In the genomic region with DNA sequence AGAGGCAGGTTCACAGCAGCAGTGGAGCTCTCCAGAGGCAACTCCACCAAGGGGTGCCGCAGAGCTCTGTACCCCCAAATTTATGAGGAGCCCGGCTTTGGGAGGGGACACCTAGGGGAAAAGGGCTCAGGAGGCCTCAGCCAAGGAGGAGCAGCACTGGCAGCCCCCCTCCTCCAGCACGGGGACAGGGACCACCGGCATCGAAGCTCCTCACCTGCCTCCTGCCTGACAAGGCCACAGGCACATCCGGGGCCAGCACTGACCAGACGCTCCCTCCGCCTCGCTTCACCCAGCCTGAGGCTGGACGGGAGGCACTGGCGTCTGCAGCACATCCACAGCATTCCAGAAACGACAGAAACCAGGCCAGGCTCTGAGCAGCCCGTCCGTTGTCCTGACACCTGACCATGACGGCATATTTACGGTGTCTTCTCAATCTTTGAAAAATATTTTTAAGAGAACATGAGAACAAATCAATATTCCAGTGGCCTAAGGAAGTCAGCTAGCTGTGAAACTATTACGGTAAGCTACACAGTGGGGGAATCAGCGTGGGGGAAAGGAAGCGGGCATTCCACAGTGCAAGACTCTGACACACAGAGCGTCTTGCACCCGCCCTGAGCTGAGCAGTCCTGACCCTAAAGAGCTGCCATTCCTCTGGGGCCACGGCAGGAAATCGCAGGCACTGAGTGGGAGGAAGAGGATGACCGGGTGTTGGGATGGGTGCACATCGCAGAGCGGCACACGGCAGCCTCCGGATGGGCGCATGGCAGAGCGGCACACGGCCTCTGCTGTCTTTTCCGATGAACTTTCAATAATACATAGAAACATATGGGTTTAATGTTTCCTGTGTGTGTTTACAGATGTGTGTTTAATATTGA, we compare ENCODE assay signal across 10 cellular contexts. TPM values are rescaled to one million over a fixed set of nuclear protein-coding genes. Genes with fewer than 3 reads are reported as not detected.
DNase-seq lines count a peak whose midpoint lies in the region; ATAC-seq and TF ChIP-seq lines count a peak whose summit lies in the region.
"Had no signal": no experiment of that assay in that cellular context is flagged by ENCODE, and none has a peak within 500 bp of the region (broad histone marks: within the 10 kb centered on the region; RNA-seq: fewer than 3 reads in every experiment).

No MANE protein-coding gene starts in this region.

- intact Hi-C loops in left ventricle myocardium superior (cut with micrococcal nuclease) (no loop called here), posterior vena cava (cut with DNase I) (no loop called here)

- peak in 1 of 5 donors; percentile 46 for DNase-seq in CD8-positive, alpha-beta memory T cell
- DNase-seq in T-helper 9 cell = peak; percentile 0
- peak; percentile 29 for DNase-seq in left ventricle myocardium superior
- DNase-seq in posterior vena cava (ENCODE audit: low spot score) = peak; percentile 79
- no peak for DNase-seq in glutamatergic neuron
- DNase-seq in NCI-H2029 (lab: John Stamatoyannopoulos, UW) = no peak
- DNase-seq: DMS 273 treated with DMSO at 0.1 percent for 48 hours, NCI-H446 treated with DMSO at 0.1 percent for 48 hours had no signal

- peaks cover 71 to 90% (median 74%) of the 10 kb centered on the region in 3 donors for H3K4me1 Mint-ChIP-seq in CD8-positive, alpha-beta memory T cell
- peaks cover 28% of the 10 kb centered on the region for H3K4me1 Mint-ChIP-seq in glutamatergic neuron (ENCODE audit: low read depth, unreplicated experiment)

- H3K9me3 Mint-ChIP-seq in CD8-positive, alpha-beta memory T cell = peaks cover 0 to 2% (median 0%) of the 10 kb centered on the region in 5 donors
- peaks cover 2% of the 10 kb centered on the region for H3K9me3 Mint-ChIP-seq in glutamatergic neuron (ENCODE audit: unreplicated experiment)

- H3K36me3 ChIP-seq in CD8-positive, alpha-beta memory T cell (ENCODE audit: insufficient read depth, low read length) = peaks cover 21% of the 10 kb centered on the region

- no peak for TF ChIP-seq CTCF in glutamatergic neuron (IDR thresholded peaks at IDR 0.05; ENCODE audit: partially characterized antibody, unreplicated experiment)

- ATAC-seq in left ventricle myocardium superior (no peak), HG03432 (IDR thresholded peaks at IDR 0.05; ENCODE audit: unreplicated experiment) (no peak), GM18517 (IDR thresholded peaks at IDR 0.05; ENCODE audit: unreplicated experiment) (no peak)

- CTCF ChIA-PET in CD8-positive, alpha-beta memory T cell (lab: Charles Lee) = no interaction called here

- H3K4me3 Mint-ChIP-seq in CD8-positive, alpha-beta memory T cell = peak overlapping the region in 6 of 7 donors; percentile 7 to 71 (median 51)
- no peak overlapping the region for H3K4me3 Mint-ChIP-seq in glutamatergic neuron (ENCODE audit: unreplicated experiment)

- POLR2A ChIA-PET in CD8-positive, alpha-beta memory T cell (lab: Charles Lee) = no interaction called here

- H3K4me1 ChIP-seq in CD8-positive, alpha-beta memory T cell (ENCODE audit: insufficient read depth, low read length) = peaks cover 88% of the 10 kb centered on the region

- H3K27ac Mint-ChIP-seq in CD8-positive, alpha-beta memory T cell = peak overlapping the region; percentile 68 to 95 (median 74)
- H3K27ac Mint-ChIP-seq in glutamatergic neuron (ENCODE audit: unreplicated experiment) = no peak overlapping the region

- H3K27me3 Mint-ChIP-seq in CD8-positive, alpha-beta memory T cell = peaks cover 0 to 7% of the 10 kb centered on the region in 2 donors
- peaks cover 10% of the 10 kb centered on the region for H3K27me3 Mint-ChIP-seq in glutamatergic neuron (ENCODE audit: unreplicated experiment)

- H3K27me3 ChIP-seq in CD8-positive, alpha-beta memory T cell (ENCODE audit: insufficient read depth, low read length, poor library complexity, severe bottlenecking) = no peaks in the 10 kb centered on the region

- peaks cover 0 to 66% (median 7%) of the 10 kb centered on the region in 3 donors for H3K36me3 Mint-ChIP-seq in CD8-positive, alpha-beta memory T cell
- no peaks in the 10 kb centered on the region for H3K36me3 Mint-ChIP-seq in glutamatergic neuron (ENCODE audit: unreplicated experiment)

- H3K27ac ChIP-seq in CD8-positive, alpha-beta memory T cell (ENCODE audit: low read depth, low read length) = no peak overlapping the region

- H3K4me3 ChIP-seq in CD8-positive, alpha-beta memory T cell (ENCODE audit: low read length) = no peak overlapping the region

- no peaks in the 10 kb centered on the region for H3K9me3 ChIP-seq in CD8-positive, alpha-beta memory T cell (ENCODE audit: low read length)

RNA-seq across cellular contexts. Expression of a gene that starts 26.8 kb away (rescaled TPM):
- 10 to 100 TPM; 26.4 to 27.1 TPM for total RNA-seq in CD8-positive, alpha-beta memory T cell
- polyA plus RNA-seq in CD8-positive, alpha-beta memory T cell = 123 TPM
- 12.3 TPM for total RNA-seq in left ventricle myocardium superior
- 10 to 100 TPM; 28.8 to 30.1 TPM for total RNA-seq in posterior vena cava
- total RNA-seq in glutamatergic neuron (ENCODE audit: unreplicated experiment) = 15.2 TPM

Comparison
In these comparisons a context has a peak if more than half of its experiments do, and no peak if none do; other contexts are left out.
1. DNase-seq: peak in T-helper 9 cell (single experiment), left ventricle myocardium superior (single experiment) and posterior vena cava (single experiment); none in glutamatergic neuron (single experiment) and NCI-H2029 (single experiment).